Comparison of ENCODE assay signal across 11 cellular contexts in genomic region chr2:43348904-43349725, GRCh38.
A peak's percentile ranks its signal among the peaks of the same experiment; 100 is the strongest.
DNase-seq lines count a peak whose midpoint lies in the region; ATAC-seq and TF ChIP-seq lines count a peak whose summit lies in the region.
"Had no signal": no experiment of that assay in that cellular context is flagged by ENCODE, and none has a peak within 500 bp of the region (broad histone marks: within the 10 kb centered on the region; RNA-seq: fewer than 3 reads in every experiment).

No MANE protein-coding gene starts in this region.

- peaks cover 5% of the 10 kb centered on the region for H3K27me3 Mint-ChIP-seq in endothelial cell (ENCODE audit: unreplicated experiment)
- H3K27me3 Mint-ChIP-seq in activated CD4-positive, alpha-beta T cell treated with anti-CD3 and anti-CD28 coated beads for 36 hours = no peaks in the 10 kb centered on the region

- TF ChIP-seq POLR2A in Peyer's patch (IDR thresholded peaks at IDR 0.05) = no peak

- ATAC-seq in activated CD4-positive, alpha-beta T cell treated with anti-CD3 and anti-CD28 coated beads for 36 hours = no peak
- ATAC-seq in GM19395 (IDR thresholded peaks at IDR 0.05; ENCODE audit: unreplicated experiment) (no peak), HG02588 (IDR thresholded peaks at IDR 0.05; ENCODE audit: unreplicated experiment) (no peak)
- ATAC-seq: activated CD4-positive, CD25-positive, alpha-beta regulatory T cell treated with anti-CD3 and anti-CD28 coated beads, Interleukin-2, amount 50 U/mL, for 24 hours had no signal

- peaks cover 36% of the 10 kb centered on the region for H3K4me1 Mint-ChIP-seq in endothelial cell (ENCODE audit: unreplicated experiment)
- no peaks in the 10 kb centered on the region for H3K4me1 Mint-ChIP-seq in activated CD4-positive, alpha-beta T cell treated with anti-CD3 and anti-CD28 coated beads for 36 hours

- H3K4me1 ChIP-seq in Peyer's patch (peaks cover 0 to 26% (median 0%) of the 10 kb centered on the region in 4 donors), tibial artery (peaks cover 0 to 70% (median 54%) of the 10 kb centered on the region in 4 donors)

- intact Hi-C loops in tibial artery (cut with DNase I; ENCODE audit: low total_unique reads) = loop anchor here (10.0 kb wide), 1 partner anchor 46 kb away; no protein-coding TSS in a partner anchor
- intact Hi-C loops in activated CD4-positive, alpha-beta T cell treated with anti-CD3 and anti-CD28 coated beads for 36 hours (cut with DNase I, micrococcal nuclease) = no loop called here

- H3K27ac ChIP-seq in Peyer's patch = peak overlapping the region; percentile 48 to 76 (median 60)
- peak overlapping the region; percentile 76 to 83 for H3K27ac ChIP-seq in tibial artery

- H3K9me3 Mint-ChIP-seq in endothelial cell (ENCODE audit: unreplicated experiment) = no peaks in the 10 kb centered on the region
- no peaks in the 10 kb centered on the region for H3K9me3 Mint-ChIP-seq in activated CD4-positive, alpha-beta T cell treated with anti-CD3 and anti-CD28 coated beads for 36 hours (ENCODE audit: low read depth)

- DNase-seq in Peyer's patch = no peak
- no peak for DNase-seq in endothelial cell (ENCODE audit: low spot score)
- DNase-seq in myocyte (ENCODE audit: low read depth) = peak; percentile 42
- no peak for DNase-seq in tibial artery
- no peak for DNase-seq in activated CD4-positive, alpha-beta T cell treated with anti-CD3 and anti-CD28 coated beads for 36 hours
- no peak for DNase-seq in NOMO-1 treated with DMSO at 0.1 percent for 48 hours (lab: John Stamatoyannopoulos, UW; ENCODE audit: unreplicated experiment)
- DNase-seq: activated gamma-delta T cell, NCI-H2029 treated with DMSO at 0.1 percent for 48 hours had no signal

- H3K4me3 ChIP-seq in Peyer's patch (no peak overlapping the region), tibial artery (no peak overlapping the region)

- no peaks in the 10 kb centered on the region for H3K36me3 ChIP-seq in Peyer's patch
- H3K36me3 ChIP-seq in tibial artery = no peaks in the 10 kb centered on the region

- CTCF ChIA-PET in activated CD4-positive, alpha-beta T cell treated with anti-CD3 and anti-CD28 coated beads for 36 hours (lab: Charles Lee) = no interaction called here

- H3K36me3 Mint-ChIP-seq in endothelial cell (ENCODE audit: low read depth, unreplicated experiment) = no peaks in the 10 kb centered on the region
- peaks cover 4% of the 10 kb centered on the region for H3K36me3 Mint-ChIP-seq in activated CD4-positive, alpha-beta T cell treated with anti-CD3 and anti-CD28 coated beads for 36 hours (ENCODE audit: low read depth)

- H3K27me3 ChIP-seq in Peyer's patch = no peaks in the 10 kb centered on the region
- no peaks in the 10 kb centered on the region for H3K27me3 ChIP-seq in tibial artery

- POLR2A ChIA-PET in activated CD4-positive, alpha-beta T cell treated with anti-CD3 and anti-CD28 coated beads for 36 hours (lab: Charles Lee) = no interaction called here

- peak overlapping the region; percentile 57 for H3K4me3 Mint-ChIP-seq in endothelial cell (ENCODE audit: unreplicated experiment)
- no peak overlapping the region for H3K4me3 Mint-ChIP-seq in activated CD4-positive, alpha-beta T cell treated with anti-CD3 and anti-CD28 coated beads for 36 hours

- TF ChIP-seq CTCF in Peyer's patch (IDR thresholded peaks at IDR 0.05) (no peak), endothelial cell (IDR thresholded peaks at IDR 0.05; ENCODE audit: unreplicated experiment) (no peak), tibial artery (IDR thresholded peaks at IDR 0.05) (no peak)

- no peak overlapping the region for H3K27ac Mint-ChIP-seq in endothelial cell (ENCODE audit: unreplicated experiment)
- no peak overlapping the region for H3K27ac Mint-ChIP-seq in activated CD4-positive, alpha-beta T cell treated with anti-CD3 and anti-CD28 coated beads for 36 hours

- H3K9me3 ChIP-seq in Peyer's patch (no peaks in the 10 kb centered on the region), tibial artery (no peaks in the 10 kb centered on the region)
